In the genomic region with DNA sequence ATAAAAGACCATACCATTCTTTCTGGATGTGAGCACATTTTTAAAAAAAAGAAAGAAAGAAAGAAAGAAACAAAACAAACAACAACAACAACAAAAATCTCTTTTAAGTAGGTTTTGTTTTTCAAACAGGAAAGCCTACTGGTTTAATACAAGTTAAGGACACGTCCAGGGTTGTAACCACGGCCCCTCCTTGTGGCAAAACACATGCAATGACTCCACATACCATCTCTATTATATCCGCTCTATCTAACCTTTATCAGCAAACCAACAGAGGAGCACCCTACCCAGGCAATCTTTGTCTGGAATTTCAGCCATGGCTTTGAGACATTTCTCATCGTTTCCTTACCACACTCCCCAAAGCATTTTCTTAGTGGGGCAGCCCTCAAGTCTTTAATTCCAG, we compare ENCODE assay signal across 9 cellular contexts.
DNase-seq lines count a peak whose midpoint lies in the region; ATAC-seq, FAIRE-seq and TF ChIP-seq lines count a peak whose summit lies in the region.
"Had no signal": no experiment of that assay in that cellular context is flagged by ENCODE, and none has a peak within 500 bp of the region (broad histone marks: within the 10 kb centered on the region; RNA-seq: fewer than 3 reads in every experiment).

No MANE protein-coding gene starts in this region.

- POLR2A ChIA-PET in HEK293T (lab: Yijun Ruan, JAX): no interaction called here
- POLR2A ChIA-PET in activated CD4-positive, alpha-beta memory T cell treated with anti-CD3 and anti-CD28 coated beads, Interleukin-2, amount 10 ng/mL, durations not matched to agents 7 days and 5 days (lab: Charles Lee): no interaction called here
- POLR2A ChIA-PET in activated CD4-positive, alpha-beta T cell treated with anti-CD3 and anti-CD28 coated beads for 36 hours (lab: Charles Lee): no interaction called here

- 11 to 13% methylated on average over 4 of the region's 4 CpGs for WGBS in pancreas, 2 donors

- H3K27me3 Mint-ChIP-seq in activated CD4-positive, alpha-beta memory T cell treated with anti-CD3 and anti-CD28 coated beads, Interleukin-2, amount 10 ng/mL, durations not matched to agents 7 days and 5 days: peaks cover 6% of the 10 kb centered on the region
- H3K27me3 Mint-ChIP-seq in activated CD4-positive, alpha-beta T cell treated with anti-CD3 and anti-CD28 coated beads for 36 hours: peaks cover 9% of the 10 kb centered on the region

- H3K9me3 ChIP-seq in pancreas: no peaks in the 10 kb centered on the region

- no peak overlapping the region for H3K27ac Mint-ChIP-seq in activated CD4-positive, alpha-beta memory T cell treated with anti-CD3 and anti-CD28 coated beads, Interleukin-2, amount 10 ng/mL, durations not matched to agents 7 days and 5 days
- no peak overlapping the region for H3K27ac Mint-ChIP-seq in activated CD4-positive, alpha-beta T cell treated with anti-CD3 and anti-CD28 coated beads for 36 hours

- no peak overlapping the region for H3K4me3 ChIP-seq in choroid plexus epithelial cell (ENCODE audit: low read depth, low read length)
- no peak overlapping the region for H3K4me3 ChIP-seq in pancreas

- no peaks in the 10 kb centered on the region for H3K4me1 ChIP-seq in pancreas

- H3K9me3 Mint-ChIP-seq in activated CD4-positive, alpha-beta memory T cell treated with anti-CD3 and anti-CD28 coated beads, Interleukin-2, amount 10 ng/mL, durations not matched to agents 7 days and 5 days: no peaks in the 10 kb centered on the region
- H3K9me3 Mint-ChIP-seq in activated CD4-positive, alpha-beta T cell treated with anti-CD3 and anti-CD28 coated beads for 36 hours (ENCODE audit: low read depth): no peaks in the 10 kb centered on the region

- H3K4me3 Mint-ChIP-seq in activated CD4-positive, alpha-beta memory T cell treated with anti-CD3 and anti-CD28 coated beads, Interleukin-2, amount 10 ng/mL, durations not matched to agents 7 days and 5 days: no peak overlapping the region
- no peak overlapping the region for H3K4me3 Mint-ChIP-seq in activated CD4-positive, alpha-beta T cell treated with anti-CD3 and anti-CD28 coated beads for 36 hours

- no peaks in the 10 kb centered on the region for H3K4me1 Mint-ChIP-seq in activated CD4-positive, alpha-beta memory T cell treated with anti-CD3 and anti-CD28 coated beads, Interleukin-2, amount 10 ng/mL, durations not matched to agents 7 days and 5 days
- no peaks in the 10 kb centered on the region for H3K4me1 Mint-ChIP-seq in activated CD4-positive, alpha-beta T cell treated with anti-CD3 and anti-CD28 coated beads for 36 hours

- ATAC-seq in pancreas (peak in 3 of 4 donors; percentile 60 to 71 (median 65)), GM21576 (IDR thresholded peaks at IDR 0.05; ENCODE audit: unreplicated experiment) (no peak)
- ATAC-seq in activated CD4-positive, alpha-beta T cell treated with anti-CD3 and anti-CD28 coated beads for 36 hours: no peak

- H3K36me3 ChIP-seq in pancreas: no peaks in the 10 kb centered on the region

- CTCF ChIA-PET in HEK293T (lab: Yijun Ruan, JAX): no interaction called here
- CTCF ChIA-PET in activated CD4-positive, alpha-beta memory T cell treated with anti-CD3 and anti-CD28 coated beads, Interleukin-2, amount 10 ng/mL, durations not matched to agents 7 days and 5 days (lab: Charles Lee): no interaction called here
- CTCF ChIA-PET in activated CD4-positive, alpha-beta T cell treated with anti-CD3 and anti-CD28 coated beads for 36 hours (lab: Charles Lee): interaction anchor here (0.6 kb wide), 1 partner anchor 90 kb away, joined by 3 read pairs; no protein-coding TSS in a partner anchor

- intact Hi-C loops in pancreas (cut with DNase I): loop anchor here in 1 of 3 donors (10.0 kb wide), 1 partner anchor 190 kb away; no protein-coding TSS in a partner anchor
- intact Hi-C loops in activated CD4-positive, alpha-beta T cell treated with anti-CD3 and anti-CD28 coated beads for 36 hours (cut with DNase I, micrococcal nuclease): no loop called here

- H3K36me3 Mint-ChIP-seq in activated CD4-positive, alpha-beta memory T cell treated with anti-CD3 and anti-CD28 coated beads, Interleukin-2, amount 10 ng/mL, durations not matched to agents 7 days and 5 days (ENCODE audit: low read depth): no peaks in the 10 kb centered on the region
- H3K36me3 Mint-ChIP-seq in activated CD4-positive, alpha-beta T cell treated with anti-CD3 and anti-CD28 coated beads for 36 hours (ENCODE audit: low read depth): no peaks in the 10 kb centered on the region

- DNase-seq in HEK293T (ENCODE audit: extremely low spot score) (peak; percentile 9), NCI-H446 treated with DMSO at 0.1 percent for 48 hours (lab: John Stamatoyannopoulos, UW) (peak; percentile 52), choroid plexus epithelial cell (ENCODE audit: low read depth) (peak; percentile 8), pancreas (no peak), mucosa of gallbladder (ENCODE audit: low spot score) (no peak)
- DNase-seq in activated CD4-positive, alpha-beta memory T cell treated with anti-CD3 and anti-CD28 coated beads, Interleukin-2, amount 10 ng/mL, durations not matched to agents 7 days and 5 days: no peak
- DNase-seq in activated CD4-positive, alpha-beta T cell treated with anti-CD3 and anti-CD28 coated beads for 36 hours: no peak
- DNase-seq: activated CD8-positive, alpha-beta memory T cell treated with anti-CD3 and anti-CD28 coated beads, Interleukin-2, amount 50 U/mL, for 4 hours had no signal

- H3K27ac ChIP-seq in pancreas: no peak overlapping the region

- H3K27me3 ChIP-seq in pancreas: no peaks in the 10 kb centered on the region

- peak; percentile 17 for TF ChIP-seq CTCF in choroid plexus epithelial cell (conservative IDR thresholded peaks at IDR 0.05; ENCODE audit: low read depth, low read length)
- TF ChIP-seq CTCF in pancreas (IDR thresholded peaks at IDR 0.05): peak in 1 of 4 donors; percentile 7

- FAIRE-seq in pancreas (lab: Jason Lieb, UNC): no peak

TF ChIP-seq in HEK293T, 16 proteins besides CTCF, POLR2A, EP300 and RAD21:
- no peak for TF ChIP-seq HDGF (IDR thresholded peaks at IDR 0.05; ENCODE audit: borderline replicate concordance)
- TF ChIP-seq FOXK2 (IDR thresholded peaks at IDR 0.05): no peak
- no peak for TF ChIP-seq L3MBTL2 (conservative IDR thresholded peaks at IDR 0.05)
- no peak for TF ChIP-seq PKNOX1 (IDR thresholded peaks at IDR 0.05)
- TF ChIP-seq ARNT (IDR thresholded peaks at IDR 0.05): no peak
- no peak for TF ChIP-seq ZNF384 (IDR thresholded peaks at IDR 0.05)
- TF ChIP-seq SUZ12 (IDR thresholded peaks at IDR 0.05): no peak

Comparison
In these comparisons a context has a peak if more than half of its experiments do, and no peak if none do; other contexts are left out.
1. DNase-seq: peak in HEK293T (single experiment), NCI-H446 treated with DMSO at 0.1 percent for 48 hours (single experiment) and choroid plexus epithelial cell (single experiment); none in pancreas (0 of 6), activated CD4-positive, alpha-beta memory T cell treated with anti-CD3 and anti-CD28 coated beads, Interleukin-2, amount 10 ng/mL, durations not matched to agents 7 days and 5 days (single experiment), activated CD4-positive, alpha-beta T cell treated with anti-CD3 and anti-CD28 coated beads for 36 hours (single experiment) and mucosa of gallbladder (single experiment).
2. ATAC-seq: peak in pancreas (3 of 4); none in activated CD4-positive, alpha-beta T cell treated with anti-CD3 and anti-CD28 coated beads for 36 hours (single experiment) and GM21576 (single experiment).